ENCODE assay signal across 1 cellular context in the genomic region with DNA sequence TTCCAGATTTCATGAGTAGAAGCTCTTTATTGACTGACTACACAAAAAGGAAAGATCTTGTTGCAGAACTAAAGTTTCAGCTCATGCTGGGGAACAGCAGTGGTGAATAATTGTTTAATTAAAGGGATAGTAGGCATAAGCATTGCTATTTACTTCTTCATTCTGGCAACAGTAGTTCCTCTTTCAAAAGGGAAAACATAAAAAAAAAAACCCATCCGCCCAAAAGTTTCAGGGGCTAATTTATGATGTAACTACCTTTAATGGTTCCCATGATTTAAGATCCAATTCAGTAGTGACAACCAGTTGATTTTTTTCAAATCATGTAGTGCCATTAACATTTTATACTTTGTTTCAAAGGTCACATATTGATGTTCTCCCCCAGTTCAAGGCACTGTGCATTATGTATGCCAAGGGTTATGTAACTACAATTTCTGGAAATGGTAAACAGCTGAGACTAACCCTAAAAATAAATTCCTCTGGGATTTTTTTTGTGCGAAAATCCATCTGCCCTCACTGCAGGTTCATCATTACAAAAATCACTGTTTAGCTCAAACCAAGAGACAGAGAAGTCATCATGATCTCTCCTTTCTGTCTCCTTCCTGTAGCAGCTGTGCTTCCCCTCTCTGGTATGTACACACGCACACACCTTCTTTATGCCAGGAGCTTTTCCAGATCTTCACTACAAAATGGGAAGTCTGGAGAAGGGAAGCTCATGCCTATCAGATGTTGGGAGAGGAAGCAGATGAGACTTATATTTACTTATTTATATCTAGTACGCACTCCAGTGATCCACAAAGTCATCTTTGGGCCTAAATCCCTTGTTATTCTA.
A peak's percentile ranks its signal among the peaks of the same experiment; 100 is the strongest.
TF ChIP-seq lines count a peak whose summit lies in the region.

No MANE protein-coding gene starts in this region.

TF ChIP-seq in GM12878, 131 proteins besides CTCF, POLR2A, EP300 and RAD21 (continued from another document):
- TF ChIP-seq EED (IDR thresholded peaks at IDR 0.05; ENCODE audit: low read depth) (peak; percentile 31; the same call in 1 of the 2 replicates), SUZ12 (IDR thresholded peaks at IDR 0.05; ENCODE audit: unreplicated experiment) (no peak), ATF7 (IDR thresholded peaks at IDR 0.05; ENCODE audit: low read depth) (peak; percentile 40; the same call in 1 of the 2 replicates)
- TF ChIP-seq, protein P1, sequence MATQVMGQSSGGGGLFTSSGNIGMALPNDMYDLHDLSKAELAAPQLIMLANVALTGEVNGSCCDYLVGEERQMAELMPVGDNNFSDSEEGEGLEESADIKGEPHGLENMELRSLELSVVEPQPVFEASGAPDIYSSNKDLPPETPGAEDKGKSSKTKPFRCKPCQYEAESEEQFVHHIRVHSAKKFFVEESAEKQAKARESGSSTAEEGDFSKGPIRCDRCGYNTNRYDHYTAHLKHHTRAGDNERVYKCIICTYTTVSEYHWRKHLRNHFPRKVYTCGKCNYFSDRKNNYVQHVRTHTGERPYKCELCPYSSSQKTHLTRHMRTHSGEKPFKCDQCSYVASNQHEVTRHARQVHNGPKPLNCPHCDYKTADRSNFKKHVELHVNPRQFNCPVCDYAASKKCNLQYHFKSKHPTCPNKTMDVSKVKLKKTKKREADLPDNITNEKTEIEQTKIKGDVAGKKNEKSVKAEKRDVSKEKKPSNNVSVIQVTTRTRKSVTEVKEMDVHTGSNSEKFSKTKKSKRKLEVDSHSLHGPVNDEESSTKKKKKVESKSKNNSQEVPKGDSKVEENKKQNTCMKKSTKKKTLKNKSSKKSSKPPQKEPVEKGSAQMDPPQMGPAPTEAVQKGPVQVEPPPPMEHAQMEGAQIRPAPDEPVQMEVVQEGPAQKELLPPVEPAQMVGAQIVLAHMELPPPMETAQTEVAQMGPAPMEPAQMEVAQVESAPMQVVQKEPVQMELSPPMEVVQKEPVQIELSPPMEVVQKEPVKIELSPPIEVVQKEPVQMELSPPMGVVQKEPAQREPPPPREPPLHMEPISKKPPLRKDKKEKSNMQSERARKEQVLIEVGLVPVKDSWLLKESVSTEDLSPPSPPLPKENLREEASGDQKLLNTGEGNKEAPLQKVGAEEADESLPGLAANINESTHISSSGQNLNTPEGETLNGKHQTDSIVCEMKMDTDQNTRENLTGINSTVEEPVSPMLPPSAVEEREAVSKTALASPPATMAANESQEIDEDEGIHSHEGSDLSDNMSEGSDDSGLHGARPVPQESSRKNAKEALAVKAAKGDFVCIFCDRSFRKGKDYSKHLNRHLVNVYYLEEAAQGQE (IDR thresholded peaks at IDR 0.05; ENCODE audit: low read depth, low read length) = no peak
